Comparison of ENCODE assay signal across 18 cellular contexts in genomic region chr2:2933421-2933820, GRCh38.
"Had no signal": no experiment of that assay in that cellular context is flagged by ENCODE, and none has a peak within 500 bp of the region (broad histone marks: within the 10 kb centered on the region; RNA-seq: fewer than 3 reads in every experiment).

No MANE protein-coding gene starts in this region.

- H3K27ac ChIP-seq: epithelial cell of prostate, foreskin keratinocyte, left ventricle myocardium inferior, prostate gland, suprapubic skin had no signal

- H3K4me3 ChIP-seq: left ventricle myocardium inferior, prostate gland, suprapubic skin had no signal

- ATAC-seq: foreskin keratinocyte; right cardiac atrium; stimulated activated naive CD8-positive, alpha-beta T cell treated with anti-CD3 and anti-CD28 coated beads, Interleukin-15, amount 100 ng/mL, for 72 hours had no signal

- DNase-seq: activated CD4-positive, CD25-positive, alpha-beta regulatory T cell treated with anti-CD3 and anti-CD28 coated beads, Interleukin-2, amount 50 U/mL, for 72 hours; activated naive CD8-positive, alpha-beta T cell treated with anti-CD3 and anti-CD28 coated beads for 36 hours; amniotic stem cell; caudate nucleus; foreskin keratinocyte; hippocampal formation; left ventricle myocardium inferior; mammary epithelial cell; right cardiac atrium; small intestine; stimulated activated CD4-positive, alpha-beta T cell treated with anti-CD3 and anti-CD28 coated beads, Interleukin-15, amount 100 ng/mL, for 24 hours; stimulated activated CD4-positive, alpha-beta T cell treated with anti-CD3 and anti-CD28 coated beads, Interleukin-4, amount 100 ng/mL, for 1 hour; stimulated activated naive CD8-positive, alpha-beta T cell treated with anti-CD3 and anti-CD28 coated beads, Interleukin-15, amount 100 ng/mL, for 72 hours; trophoblast cell had no signal

- H3K4me1 ChIP-seq: foreskin keratinocyte, left ventricle myocardium inferior, prostate gland, suprapubic skin had no signal

- H3K36me3 ChIP-seq: left ventricle myocardium inferior, prostate gland, suprapubic skin had no signal

- H3K9me3 ChIP-seq: prostate gland, suprapubic skin had no signal

- FAIRE-seq: keratinocyte, small intestine had no signal
